ENCODE assay signal across 19 cellular contexts in the genomic region with DNA sequence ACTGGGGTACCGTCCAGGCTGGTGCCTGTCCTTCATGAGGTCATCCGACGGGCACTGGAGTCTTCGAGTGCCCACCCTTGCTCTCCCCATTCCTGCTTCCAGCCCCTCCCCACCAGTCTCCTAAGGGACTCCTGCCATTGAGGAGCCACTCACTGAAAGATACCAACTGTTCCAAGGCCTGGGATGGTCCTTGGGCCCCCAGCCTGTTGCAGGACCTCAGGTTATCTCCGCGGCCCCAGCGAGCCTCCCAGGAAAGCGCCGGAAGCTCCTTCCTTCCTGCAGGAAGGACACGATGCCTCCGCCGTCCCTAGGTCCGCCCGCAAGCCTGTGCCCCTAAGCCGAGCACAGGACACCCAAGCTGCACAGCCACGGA. TPM values are rescaled to one million over a fixed set of nuclear protein-coding genes. Genes with fewer than 3 reads are reported as not detected.
DNase-seq lines count a peak whose midpoint lies in the region; ATAC-seq and TF ChIP-seq lines count a peak whose summit lies in the region.
"Had no signal": no experiment of that assay in that cellular context is flagged by ENCODE, and none has a peak within 500 bp of the region (broad histone marks: within the 10 kb centered on the region; RNA-seq: fewer than 3 reads in every experiment).

No MANE protein-coding gene starts in this region.

- H3K9me3 ChIP-seq in CD4-positive, alpha-beta memory T cell (ENCODE audit: control insufficient read depth in 1 of 2, low read length in 2 of 2), result no peaks in the 10 kb centered on the region
- no peaks in the 10 kb centered on the region for H3K9me3 ChIP-seq in WERI-Rb-1 (ENCODE audit: severe bottlenecking)
- H3K9me3 ChIP-seq in iPS-15b (ENCODE audit: control insufficient read depth, insufficient read depth, low read length), result no peaks in the 10 kb centered on the region

- H3K9ac ChIP-seq in iPS-15b (ENCODE audit: low read depth, low read length), result peak overlapping the region; percentile 47
- H3K9ac ChIP-seq: KMS-11 had no signal

- intact Hi-C loops in CD4-positive, alpha-beta memory T cell (cut with micrococcal nuclease), result no loop called here

- no peaks in the 10 kb centered on the region for H3K36me3 Mint-ChIP-seq in CD4-positive, alpha-beta memory T cell
- no peaks in the 10 kb centered on the region for H3K36me3 Mint-ChIP-seq in osteocyte (ENCODE audit: unreplicated experiment)
- H3K36me3 Mint-ChIP-seq: stimulated activated memory B cell treated with anti-CD40 and anti-IgM and Interleukin-4, amounts not matched to agents 10 μg/mL and 1 μg/mL and 100 μg/mL, for 72 hours had no signal

- CTCF ChIA-PET in CD4-positive, alpha-beta memory T cell (lab: Charles Lee; ENCODE audit: partially characterized antibody), result no interaction called here

- no peak for TF ChIP-seq CTCF in WERI-Rb-1 (IDR thresholded peaks at IDR 0.05; ENCODE audit: low read depth, low read length)
- no peak for TF ChIP-seq CTCF in osteocyte (IDR thresholded peaks at IDR 0.05)

- no peak overlapping the region for H3K27ac Mint-ChIP-seq in CD4-positive, alpha-beta memory T cell
- H3K27ac Mint-ChIP-seq in osteocyte (ENCODE audit: unreplicated experiment), result no peak overlapping the region
- H3K27ac Mint-ChIP-seq: activated CD4-positive, alpha-beta memory T cell treated with anti-CD3 and anti-CD28 coated beads, Interleukin-2, amount 10 ng/mL, durations not matched to agents 7 days and 5 days; stimulated activated memory B cell treated with anti-CD40 and anti-IgM and Interleukin-4, amounts not matched to agents 10 μg/mL and 1 μg/mL and 100 μg/mL, for 72 hours had no signal

- POLR2A ChIA-PET in CD4-positive, alpha-beta memory T cell (lab: Charles Lee; ENCODE audit: partially characterized antibody), result no interaction called here

- H3K9me3 Mint-ChIP-seq in CD4-positive, alpha-beta memory T cell, result peaks cover 0 to 4% (median 0%) of the 10 kb centered on the region in 8 donors
- H3K9me3 Mint-ChIP-seq in osteocyte (ENCODE audit: unreplicated experiment), result no peaks in the 10 kb centered on the region
- H3K9me3 Mint-ChIP-seq: activated CD4-positive, alpha-beta memory T cell treated with anti-CD3 and anti-CD28 coated beads, Interleukin-2, amount 10 ng/mL, durations not matched to agents 7 days and 5 days had no signal

- peak overlapping the region in 6 of 8 donors; percentile 21 to 81 (median 58) for H3K4me3 Mint-ChIP-seq in CD4-positive, alpha-beta memory T cell
- H3K4me3 Mint-ChIP-seq in osteocyte (ENCODE audit: unreplicated experiment), result peak overlapping the region; percentile 49
- H3K4me3 Mint-ChIP-seq: activated CD4-positive, alpha-beta memory T cell treated with anti-CD3 and anti-CD28 coated beads, Interleukin-2, amount 10 ng/mL, durations not matched to agents 7 days and 5 days; stimulated activated memory B cell treated with anti-CD40 and anti-IgM and Interleukin-4, amounts not matched to agents 10 μg/mL and 1 μg/mL and 100 μg/mL, for 72 hours had no signal

- H3K27ac ChIP-seq in CD4-positive, alpha-beta memory T cell (ENCODE audit: low read depth, low read length), result no peak overlapping the region
- H3K27ac ChIP-seq in WERI-Rb-1, result no peak overlapping the region
- H3K27ac ChIP-seq: KMS-11 had no signal

- H3K4me1 ChIP-seq in CD4-positive, alpha-beta memory T cell (ENCODE audit: insufficient read depth, low read length), result peaks cover 8% of the 10 kb centered on the region
- H3K4me1 ChIP-seq in iPS-15b (ENCODE audit: control insufficient read depth, insufficient read depth, low read length), result peaks cover 9% of the 10 kb centered on the region

- H3K4me1 Mint-ChIP-seq in CD4-positive, alpha-beta memory T cell, result peaks cover 7 to 13% (median 8%) of the 10 kb centered on the region in 4 donors
- peaks cover 16% of the 10 kb centered on the region for H3K4me1 Mint-ChIP-seq in osteocyte (ENCODE audit: unreplicated experiment)

- ATAC-seq in left lobe of liver, result no peak
- ATAC-seq in GM19455 (IDR thresholded peaks at IDR 0.05; ENCODE audit: unreplicated experiment), result no peak
- ATAC-seq: stimulated activated memory B cell treated with anti-CD40 and anti-IgM and Interleukin-4, amounts not matched to agents 10 μg/mL and 1 μg/mL and 100 μg/mL, for 72 hours had no signal

- H3K27me3 Mint-ChIP-seq in CD4-positive, alpha-beta memory T cell, result peaks cover 35 to 40% of the 10 kb centered on the region in 2 donors
- H3K27me3 Mint-ChIP-seq in osteocyte (ENCODE audit: unreplicated experiment), result peaks cover 55% of the 10 kb centered on the region

- H3K36me3 ChIP-seq in CD4-positive, alpha-beta memory T cell (ENCODE audit: insufficient read depth, low read length), result no peaks in the 10 kb centered on the region
- no peaks in the 10 kb centered on the region for H3K36me3 ChIP-seq in WERI-Rb-1
- no peaks in the 10 kb centered on the region for H3K36me3 ChIP-seq in iPS-15b (ENCODE audit: control insufficient read depth, insufficient read depth, low read length)

- H3K27me3 ChIP-seq in CD4-positive, alpha-beta memory T cell (ENCODE audit: insufficient read depth, low read length), result peaks cover 19% of the 10 kb centered on the region
- H3K27me3 ChIP-seq in WERI-Rb-1 (ENCODE audit: insufficient read depth, low read depth, severe bottlenecking) (peaks cover 10% of the 10 kb centered on the region), iPS-15b (ENCODE audit: control insufficient read depth, insufficient read depth, low read length) (peaks cover 11% of the 10 kb centered on the region)

- DNase-seq in CD4-positive, alpha-beta memory T cell, result no peak
- DNase-seq in WERI-Rb-1 (no peak), osteocyte (ENCODE audit: extremely low spot score, unreplicated experiment) (no peak), Kasumi-1 (lab: John Stamatoyannopoulos, UW) (no peak), left lobe of liver (ENCODE audit: low spot score) (no peak), NCI-H1436 (lab: John Stamatoyannopoulos, UW) (no peak)
- DNase-seq: activated CD4-positive, alpha-beta memory T cell treated with anti-CD3 and anti-CD28 coated beads, Interleukin-2, amount 10 ng/mL, durations not matched to agents 7 days and 5 days; activated effector memory CD4-positive, alpha-beta T cell treated with anti-CD3 and anti-CD28 coated beads, Interleukin-2, amount 50 U/mL, for 16 hours; NCI-H1694; NCI-H748 treated with DMSO at 0.1 percent for 48 hours; stimulated activated CD4-positive, alpha-beta T cell treated with anti-CD3 and anti-CD28 coated beads, Interleukin-4, amount 100 ng/mL, for 24 hours; T-helper 9 cell had no signal

- no peak overlapping the region for H3K4me3 ChIP-seq in CD4-positive, alpha-beta memory T cell (ENCODE audit: low read length in 2 of 2)
- H3K4me3 ChIP-seq in WERI-Rb-1 (ENCODE audit: low read depth, low read length) (peak overlapping the region; percentile 26; the same call in 1 of the 2 replicates), iPS-15b (ENCODE audit: low read depth, low read length) (peak overlapping the region; percentile 52)

RNA-seq across cellular contexts. Expression of gene NKAIN4, which starts 1.2 kb away (rescaled TPM):
- total RNA-seq in CD4-positive, alpha-beta memory T cell, result not detected
- not detected for polyA plus RNA-seq in CD4-positive, alpha-beta memory T cell
- total RNA-seq in osteocyte (0.62 TPM in 1 of 2 replicates, not detected in the other), left lobe of liver (not detected)
- total RNA-seq: activated CD4-positive, alpha-beta memory T cell treated with anti-CD3 and anti-CD28 coated beads, Interleukin-2, amount 10 ng/mL, durations not matched to agents 7 days and 5 days; endothelial cell of umbilical vein; mesenteric fat pad; RPMI7951 had no signal

RNA-seq across cellular contexts. Expression of gene BIRC7, which starts 17.3 kb away (rescaled TPM):
- not detected for total RNA-seq in CD4-positive, alpha-beta memory T cell
- not detected for polyA plus RNA-seq in CD4-positive, alpha-beta memory T cell
- total RNA-seq in osteocyte (not detected in 2 replicates), left lobe of liver (not detected)
- total RNA-seq: activated CD4-positive, alpha-beta memory T cell treated with anti-CD3 and anti-CD28 coated beads, Interleukin-2, amount 10 ng/mL, durations not matched to agents 7 days and 5 days; endothelial cell of umbilical vein; RPMI7951 had no signal
- polyA plus RNA-seq: endothelial cell of umbilical vein had no signal

RNA-seq across cellular contexts. Expression of gene ARFGAP1, which starts 19.6 kb away (rescaled TPM):
- total RNA-seq in CD4-positive, alpha-beta memory T cell, result 100 to 1,000 TPM; 113 to 120 TPM
- polyA plus RNA-seq in CD4-positive, alpha-beta memory T cell, result 10 to 100 TPM; 11.5 to 26.0 TPM
- total RNA-seq in osteocyte, result 116 and 119 TPM in 2 replicates
- total RNA-seq in left lobe of liver, result 42.6 TPM

RNA-seq across cellular contexts. Expression of gene YTHDF1, which starts 37.1 kb away (rescaled TPM):
- total RNA-seq in CD4-positive, alpha-beta memory T cell, result 10 to 100 TPM; 47.7 to 48.1 TPM
- polyA plus RNA-seq in CD4-positive, alpha-beta memory T cell, result 10 to 100 TPM; 21.1 to 43.2 TPM
- total RNA-seq in osteocyte (44.9 and 46.8 TPM in 2 replicates), left lobe of liver (18.2 TPM)

RNA-seq across cellular contexts. Expression of gene COL20A1, which starts 39.9 kb away (rescaled TPM):
- under 1 TPM in 1 of 2 experiments, not detected in 1; 0.11 TPM for total RNA-seq in CD4-positive, alpha-beta memory T cell
- not detected for polyA plus RNA-seq in CD4-positive, alpha-beta memory T cell
- not detected in 2 replicates for total RNA-seq in osteocyte
- not detected for total RNA-seq in left lobe of liver
- total RNA-seq: activated CD4-positive, alpha-beta memory T cell treated with anti-CD3 and anti-CD28 coated beads, Interleukin-2, amount 10 ng/mL, durations not matched to agents 7 days and 5 days; endothelial cell of umbilical vein; mesenteric fat pad; RPMI7951 had no signal
- polyA plus RNA-seq: endothelial cell of umbilical vein had no signal

Comparison
In these comparisons a context has a peak if more than half of its experiments do, and no peak if none do; other contexts are left out.
1. H3K4me3 ChIP-seq: peak in WERI-Rb-1 (single experiment) and iPS-15b (single experiment); none in CD4-positive, alpha-beta memory T cell (0 of 2).